Comparison of ENCODE assay signal across 1 cellular context in genomic region chr14:94364037-94364436, GRCh38.
TF ChIP-seq lines count a peak whose summit lies in the region.

No MANE protein-coding gene starts in this region.

TF ChIP-seq in GM12878, 131 proteins besides CTCF, POLR2A, EP300 and RAD21:
- TF ChIP-seq SP1 (IDR thresholded peaks at IDR 0.05; ENCODE audit: low read depth, low read length) (no peak), MTA2 (IDR thresholded peaks at IDR 0.05; ENCODE audit: low read depth) (no peak), ZBTB11 (CRISPR knock-in tag; IDR thresholded peaks at IDR 0.05) (no peak), ETV6 (conservative IDR thresholded peaks at IDR 0.05 in 1 of 2, IDR thresholded peaks at IDR 0.05 in 1 of 2; ENCODE audit: borderline replicate concordance in 1 of 2, low read depth in 1 of 2) (no peak), EZH2 (IDR thresholded peaks at IDR 0.05; ENCODE audit: borderline replicate concordance, control insufficient read depth, low read depth, low read length) (no peak), JUNB (IDR thresholded peaks at IDR 0.05) (no peak), DPF2 (IDR thresholded peaks at IDR 0.05) (no peak), JUND (IDR thresholded peaks at IDR 0.05; ENCODE audit: low read depth, low read length) (no peak)
